Comparison of ENCODE assay signal across 8 cellular contexts in the genomic region with DNA sequence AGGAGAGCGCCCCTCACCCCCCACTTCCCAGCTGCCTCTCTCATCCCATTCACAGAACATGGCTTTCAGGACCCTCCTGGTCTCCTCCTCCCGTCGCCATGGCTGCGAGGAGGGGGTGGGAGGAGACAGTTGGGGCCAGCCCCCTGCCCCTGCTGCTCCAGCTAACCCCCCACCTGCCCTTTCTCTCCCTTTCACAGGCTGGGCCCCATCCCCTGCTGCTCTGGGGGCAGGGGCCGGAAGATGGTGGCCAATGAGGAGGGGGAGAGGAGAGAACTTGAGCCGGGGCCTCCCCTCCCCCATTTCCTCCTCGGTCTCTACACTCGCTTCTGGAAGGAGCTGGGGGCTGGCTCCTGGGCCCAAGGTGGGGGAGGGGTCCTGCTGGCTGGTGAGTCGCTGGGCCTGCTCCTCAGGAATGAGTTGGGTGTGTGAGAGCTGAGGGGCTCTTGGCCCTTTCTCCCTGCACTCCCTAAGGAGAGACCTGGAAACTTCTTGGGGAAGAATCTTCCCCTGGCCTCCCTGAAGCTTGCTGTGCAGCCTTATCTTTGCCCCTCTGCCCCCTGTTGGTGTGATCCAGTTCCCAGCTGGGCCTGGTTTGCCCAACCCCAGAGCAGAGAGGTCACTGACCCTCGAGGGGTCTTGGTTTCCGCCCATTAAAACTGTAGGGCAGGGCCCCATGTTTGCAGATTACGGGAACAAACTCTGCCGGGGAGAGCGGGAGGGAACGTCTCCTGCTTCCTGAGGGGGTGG. TPM values are rescaled to one million over a fixed set of nuclear protein-coding genes. Genes with fewer than 3 reads are reported as not detected.
A peak's percentile ranks its signal among the peaks of the same experiment; 100 is the strongest.
DNase-seq lines count a peak whose midpoint lies in the region; TF ChIP-seq lines count a peak whose summit lies in the region.

No MANE protein-coding gene starts in this region.

- POLR2A ChIA-PET in RWPE1 (lab: Yijun Ruan, JAX; ENCODE audit: low non-redundant PET) = interaction anchor here (0.6 kb wide), 1 partner anchor 23 kb away, joined by 4 read pairs; no protein-coding TSS in a partner anchor

- H3K9me3 ChIP-seq in esophagus muscularis mucosa = no peaks in the 10 kb centered on the region
- no peaks in the 10 kb centered on the region for H3K9me3 ChIP-seq in prostate gland

- no peaks in the 10 kb centered on the region for H3K36me3 ChIP-seq in esophagus muscularis mucosa
- H3K36me3 ChIP-seq in prostate gland = no peaks in the 10 kb centered on the region

- TF ChIP-seq CTCF in GM12873 (IDR thresholded peaks at IDR 0.05; ENCODE audit: insufficient read depth, low read depth, low read length, missing control alignments) = peak; percentile 6
- no peak for TF ChIP-seq CTCF in RWPE1 (conservative IDR thresholded peaks at IDR 0.05; ENCODE audit: low read depth)
- no peak for TF ChIP-seq CTCF in esophagus muscularis mucosa (IDR thresholded peaks at IDR 0.05)
- TF ChIP-seq CTCF in prostate gland (IDR thresholded peaks at IDR 0.05) = no peak

- H3K4me3 ChIP-seq in esophagus muscularis mucosa (peak overlapping the region; percentile 75 to 92 (median 82)), prostate gland (peak overlapping the region; percentile 52 to 76)

- H3K27me3 ChIP-seq in esophagus muscularis mucosa (no peaks in the 10 kb centered on the region), prostate gland (replicated peaks; ENCODE audit: insufficient read depth) (no peaks in the 10 kb centered on the region)

- H3K27ac ChIP-seq in RWPE1 (peak overlapping the region; percentile 84), esophagus muscularis mucosa (replicated peaks in 1 of 4) (peak overlapping the region; percentile 27 to 83 (median 62)), prostate gland (no peak overlapping the region)

- intact Hi-C loops in esophagus muscularis mucosa (cut with DNase I) (loop anchor here (5.0 to 10.0 kb wide), 3 partner anchors 37 to 295 kb away; no protein-coding TSS in a partner anchor), prostate gland (cut with DNase I) (loop anchor here (2.0 to 10.0 kb wide), 4 partner anchors 41 to 185 kb away; no protein-coding TSS in a partner anchor), head of caudate nucleus (cut with DNase I) (loop anchor here (10.0 kb wide), 1 partner anchor 105 kb away; a partner anchor contains a TSS)

- no peak for TF ChIP-seq EP300 in esophagus muscularis mucosa (IDR thresholded peaks at IDR 0.05)

- H3K4me1 ChIP-seq in esophagus muscularis mucosa (peaks cover 30 to 45% (median 41%) of the 10 kb centered on the region in 4 donors), prostate gland (replicated peaks) (peaks cover 6% of the 10 kb centered on the region)

- CTCF ChIA-PET in RWPE1 (lab: Yijun Ruan, JAX) = interaction anchor here (0.6 to 4.0 kb wide), 3 partner anchors 52 to 508 kb away, joined by 3 to 18 read pairs (median 5); no protein-coding TSS in a partner anchor

- WGBS in esophagus muscularis mucosa = 13% methylated on average over 10 of the region's 15 CpGs
- WGBS in prostate gland = 14% methylated on average over 15 of the region's 15 CpGs

- DNase-seq in RWPE1 (ENCODE audit: low spot score) (no peak), esophagus muscularis mucosa (ENCODE audit: extremely low spot score) (no peak), prostate gland (ENCODE audit: low spot score) (no peak), NCI-H2029 (lab: John Stamatoyannopoulos, UW) (no peak), head of caudate nucleus (no peak), SIG-M5 (lab: John Stamatoyannopoulos, UW) (no peak), RPMI8226 (no peak)

- no peak for TF ChIP-seq POLR2A in esophagus muscularis mucosa (IDR thresholded peaks at IDR 0.05; ENCODE audit: low read depth)
- TF ChIP-seq POLR2A in prostate gland (IDR thresholded peaks at IDR 0.05) = no peak

RNA-seq across cellular contexts. Expression of a gene that starts 10.2 kb away (rescaled TPM):
- total RNA-seq in esophagus muscularis mucosa (1 to 10 TPM in 2 of 4 donors, under 1 TPM in 2; 0.50 to 2.5 (median 1.0) TPM), prostate gland (1 to 10 TPM in 1 of 2 donors, under 1 TPM in 1; 0.46 to 3.6 TPM)

RNA-seq across cellular contexts. Expression of a gene that starts 18.1 kb away (rescaled TPM):
- total RNA-seq in esophagus muscularis mucosa = 10 to 100 TPM in 3 of 4 donors, 1 to 10 TPM in 1; 8.3 to 18.1 (median 14.7) TPM
- total RNA-seq in prostate gland = 10 to 100 TPM in 1 of 2 donors, 1 to 10 TPM in 1; 9.3 to 11.0 TPM

RNA-seq across cellular contexts. Expression of a gene that starts 28.4 kb away (rescaled TPM):
- total RNA-seq in esophagus muscularis mucosa = 10 to 100 TPM; 36.5 to 57.7 (median 47.8) TPM
- 10 to 100 TPM; 65.4 to 69.9 TPM for total RNA-seq in prostate gland

RNA-seq across cellular contexts. Expression of a gene that starts 42.0 kb away (rescaled TPM):
- total RNA-seq in esophagus muscularis mucosa (100 to 1,000 TPM; 290 to 585 (median 569) TPM), prostate gland (100 to 1,000 TPM in 1 of 2 donors, 10 to 100 TPM in 1; 88.7 to 205 TPM)

Comparison
In these comparisons a context has a peak if more than half of its experiments do, and no peak if none do; other contexts are left out.
1. H3K27ac ChIP-seq: peak in RWPE1 (single experiment) and esophagus muscularis mucosa (4 of 4); none in prostate gland (0 of 2).